Comparison of ENCODE assay signal across 8 cellular contexts in genomic region chr16:228917-229730, GRCh38.
DNase-seq lines count a peak whose midpoint lies in the region; ATAC-seq and TF ChIP-seq lines count a peak whose summit lies in the region.

A gene with protein sequence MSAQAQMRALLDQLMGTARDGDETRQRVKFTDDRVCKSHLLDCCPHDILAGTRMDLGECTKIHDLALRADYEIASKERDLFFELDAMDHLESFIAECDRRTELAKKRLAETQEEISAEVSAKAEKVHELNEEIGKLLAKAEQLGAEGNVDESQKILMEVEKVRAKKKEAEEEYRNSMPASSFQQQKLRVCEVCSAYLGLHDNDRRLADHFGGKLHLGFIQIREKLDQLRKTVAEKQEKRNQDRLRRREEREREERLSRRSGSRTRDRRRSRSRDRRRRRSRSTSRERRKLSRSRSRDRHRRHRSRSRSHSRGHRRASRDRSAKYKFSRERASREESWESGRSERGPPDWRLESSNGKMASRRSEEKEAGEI (minus strand): TSS chr16:229449. CDS start chr16:229339, 110 bp downstream.

- ATAC-seq in HG03432 (IDR thresholded peaks at IDR 0.05; ENCODE audit: unreplicated experiment): peak; percentile 86

- peak within 1 kb of the TSS; percentile 99 for H3K4me3 ChIP-seq in choroid plexus epithelial cell (ENCODE audit: low read depth, low read length)

- no peak for TF ChIP-seq CTCF in choroid plexus epithelial cell (conservative IDR thresholded peaks at IDR 0.05; ENCODE audit: low read depth, low read length)

- peak; percentile 99 for TF ChIP-seq POLR2A in GM19099 (IDR thresholded peaks at IDR 0.05; ENCODE audit: extremely low read depth, insufficient read length, low read depth)

- DNase-seq in AG20443 (ENCODE audit: low spot score) (peak; percentile 98), NCI-H510A (lab: John Stamatoyannopoulos, UW) (peak; percentile 77), choroid plexus epithelial cell (ENCODE audit: low read depth) (peak; percentile 88), kidney glomerular epithelial cell (lab: John Stamatoyannopoulos, UW) (peak; percentile 73)
- peak; percentile 83 to 84 for DNase-seq in activated CD4-positive, alpha-beta T cell treated with anti-CD3 and anti-CD28 coated beads for 4 hours
- DNase-seq in stimulated activated CD4-positive, alpha-beta T cell treated with anti-CD3 and anti-CD28 coated beads, Interleukin-1b, Interleukin-23, amount 100 ng/mL, for 1 hour (ENCODE audit: low read depth in 2 of 2): peak; percentile 55 to 67

Comparison
In these comparisons a context has a peak if more than half of its experiments do, and no peak if none do; other contexts are left out.
1. Peak in every context shown above with its lines: DNase-seq, ATAC-seq and H3K4me3 ChIP-seq.